1 cellular context compared by ENCODE assay signal in the genomic region with DNA sequence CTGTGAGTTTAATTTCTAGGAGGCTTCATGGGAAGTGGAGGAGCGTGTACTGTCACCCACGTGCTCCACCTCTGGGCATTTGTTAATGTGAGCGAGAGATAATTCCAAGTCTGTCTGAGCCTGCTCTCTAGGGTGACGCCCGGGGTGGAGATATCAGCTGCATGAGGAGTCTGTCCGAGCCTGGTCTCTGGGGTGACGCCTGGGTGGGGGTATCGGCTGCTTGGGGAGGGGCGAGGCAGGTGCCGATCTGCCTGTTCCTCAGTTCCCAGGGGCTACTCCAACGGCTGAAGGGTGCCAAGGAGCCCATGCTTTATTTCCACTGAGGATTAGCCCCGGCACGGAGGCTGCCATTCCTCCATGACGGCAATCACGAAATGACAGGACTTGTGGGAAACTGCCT.
TF ChIP-seq lines count a peak whose summit lies in the region.

No MANE protein-coding gene starts in this region.

TF ChIP-seq in GM23338, 12 proteins besides CTCF, POLR2A, EP300 and RAD21 (continued from another document):
- TF ChIP-seq, protein P1, sequence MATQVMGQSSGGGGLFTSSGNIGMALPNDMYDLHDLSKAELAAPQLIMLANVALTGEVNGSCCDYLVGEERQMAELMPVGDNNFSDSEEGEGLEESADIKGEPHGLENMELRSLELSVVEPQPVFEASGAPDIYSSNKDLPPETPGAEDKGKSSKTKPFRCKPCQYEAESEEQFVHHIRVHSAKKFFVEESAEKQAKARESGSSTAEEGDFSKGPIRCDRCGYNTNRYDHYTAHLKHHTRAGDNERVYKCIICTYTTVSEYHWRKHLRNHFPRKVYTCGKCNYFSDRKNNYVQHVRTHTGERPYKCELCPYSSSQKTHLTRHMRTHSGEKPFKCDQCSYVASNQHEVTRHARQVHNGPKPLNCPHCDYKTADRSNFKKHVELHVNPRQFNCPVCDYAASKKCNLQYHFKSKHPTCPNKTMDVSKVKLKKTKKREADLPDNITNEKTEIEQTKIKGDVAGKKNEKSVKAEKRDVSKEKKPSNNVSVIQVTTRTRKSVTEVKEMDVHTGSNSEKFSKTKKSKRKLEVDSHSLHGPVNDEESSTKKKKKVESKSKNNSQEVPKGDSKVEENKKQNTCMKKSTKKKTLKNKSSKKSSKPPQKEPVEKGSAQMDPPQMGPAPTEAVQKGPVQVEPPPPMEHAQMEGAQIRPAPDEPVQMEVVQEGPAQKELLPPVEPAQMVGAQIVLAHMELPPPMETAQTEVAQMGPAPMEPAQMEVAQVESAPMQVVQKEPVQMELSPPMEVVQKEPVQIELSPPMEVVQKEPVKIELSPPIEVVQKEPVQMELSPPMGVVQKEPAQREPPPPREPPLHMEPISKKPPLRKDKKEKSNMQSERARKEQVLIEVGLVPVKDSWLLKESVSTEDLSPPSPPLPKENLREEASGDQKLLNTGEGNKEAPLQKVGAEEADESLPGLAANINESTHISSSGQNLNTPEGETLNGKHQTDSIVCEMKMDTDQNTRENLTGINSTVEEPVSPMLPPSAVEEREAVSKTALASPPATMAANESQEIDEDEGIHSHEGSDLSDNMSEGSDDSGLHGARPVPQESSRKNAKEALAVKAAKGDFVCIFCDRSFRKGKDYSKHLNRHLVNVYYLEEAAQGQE (IDR thresholded peaks at IDR 0.05; ENCODE audit: unreplicated experiment) = no peak
- TF ChIP-seq STAT1 (IDR thresholded peaks at IDR 0.05; ENCODE audit: unreplicated experiment) = no peak
- TF ChIP-seq, protein P2, sequence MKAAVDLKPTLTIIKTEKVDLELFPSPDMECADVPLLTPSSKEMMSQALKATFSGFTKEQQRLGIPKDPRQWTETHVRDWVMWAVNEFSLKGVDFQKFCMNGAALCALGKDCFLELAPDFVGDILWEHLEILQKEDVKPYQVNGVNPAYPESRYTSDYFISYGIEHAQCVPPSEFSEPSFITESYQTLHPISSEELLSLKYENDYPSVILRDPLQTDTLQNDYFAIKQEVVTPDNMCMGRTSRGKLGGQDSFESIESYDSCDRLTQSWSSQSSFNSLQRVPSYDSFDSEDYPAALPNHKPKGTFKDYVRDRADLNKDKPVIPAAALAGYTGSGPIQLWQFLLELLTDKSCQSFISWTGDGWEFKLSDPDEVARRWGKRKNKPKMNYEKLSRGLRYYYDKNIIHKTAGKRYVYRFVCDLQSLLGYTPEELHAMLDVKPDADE (IDR thresholded peaks at IDR 0.05) = no peak
